In genomic region chr9:32572900-32573523, GRCh38 we compare ENCODE assay signal across 1 cellular context.
TF ChIP-seq lines count a peak whose summit lies in the region.

Gene NDUFB6 (minus strand): TSS chr9:32573159. CDS start chr9:32573060, 99 bp downstream.

TF ChIP-seq in H1, 55 proteins besides CTCF, POLR2A, EP300 and RAD21 (continued from another document):
- peak; percentile 82 for TF ChIP-seq CHD2 (IDR thresholded peaks at IDR 0.05; ENCODE audit: low read length)
- peak; percentile 55; the same call in 1 of the 2 replicates for TF ChIP-seq TEAD4 (IDR thresholded peaks at IDR 0.05; ENCODE audit: low read depth, low read length)
- TF ChIP-seq EZH2 (IDR thresholded peaks at IDR 0.05; ENCODE audit: low read depth, low read length, severe bottlenecking) = no peak
- peak; percentile 89 for TF ChIP-seq POLR2AphosphoS5 (IDR thresholded peaks at IDR 0.05; ENCODE audit: low read depth, low read length)
- no peak for TF ChIP-seq FOSL1 (IDR thresholded peaks at IDR 0.05; ENCODE audit: insufficient read depth, low read depth, low read length)
- peak; percentile 81 for TF ChIP-seq KDM5A (IDR thresholded peaks at IDR 0.05; ENCODE audit: low read length)
- no peak for TF ChIP-seq SIRT6 (IDR thresholded peaks at IDR 0.05; ENCODE audit: low read length)
- TF ChIP-seq JUND (IDR thresholded peaks at IDR 0.05; ENCODE audit: low read length) = no peak
- peak in 1 of 2 experiments; percentile 66; a peak in 1 of 4 replicates for TF ChIP-seq SIN3A (conservative IDR thresholded peaks at IDR 0.05 in 1 of 2, IDR thresholded peaks at IDR 0.05 in 1 of 2; ENCODE audit: low read depth in 1 of 2, low read length in 2 of 2)
- TF ChIP-seq KDM4A (IDR thresholded peaks at IDR 0.05; ENCODE audit: low read depth, low read length, severe bottlenecking) = peak; percentile 99
- peak; percentile 64 for TF ChIP-seq MAX (IDR thresholded peaks at IDR 0.05)
- peak; percentile 6; the same call in 1 of the 2 replicates for TF ChIP-seq YY1 (IDR thresholded peaks at IDR 0.05; ENCODE audit: low read depth, low read length)
- peak; percentile 83 for TF ChIP-seq SAP30 (IDR thresholded peaks at IDR 0.05; ENCODE audit: insufficient read depth, insufficient replicate concordance, low read length)
- no peak for TF ChIP-seq SP1 (IDR thresholded peaks at IDR 0.05; ENCODE audit: low read depth, low read length)
- TF ChIP-seq RBBP5 (IDR thresholded peaks at IDR 0.05; ENCODE audit: borderline replicate concordance, low read depth, low read length) = peak; percentile 87; the same call in 1 of the 2 replicates
- TF ChIP-seq CBX5 (IDR thresholded peaks at IDR 0.05; ENCODE audit: low read depth, low read length) = no peak
- peak in 1 of 2 experiments; percentile 74; a peak in 1 of 4 replicates for TF ChIP-seq HDAC2 (IDR thresholded peaks at IDR 0.05; ENCODE audit: borderline replicate concordance in 1 of 2, low read depth in 2 of 2, low read length in 2 of 2)
- peak; percentile 81 for TF ChIP-seq TBP (IDR thresholded peaks at IDR 0.05; ENCODE audit: low read depth, low read length)
- peak; percentile 73 for TF ChIP-seq SRF (IDR thresholded peaks at IDR 0.05; ENCODE audit: low read depth, low read length)
- no peak for TF ChIP-seq POU5F1 (IDR thresholded peaks at IDR 0.05; ENCODE audit: low read depth, low read length)
- TF ChIP-seq E2F6 (IDR thresholded peaks at IDR 0.05) = peak; percentile 51; the same call in 1 of the 2 replicates
- no peak for TF ChIP-seq NANOG (IDR thresholded peaks at IDR 0.05; ENCODE audit: insufficient read depth, low read depth, low read length, poor library complexity, severe bottlenecking)
- TF ChIP-seq ATF3 (IDR thresholded peaks at IDR 0.05; ENCODE audit: insufficient read depth, low read depth, low read length) = peak; percentile 83
- peak; percentile 64 for TF ChIP-seq BRCA1 (IDR thresholded peaks at IDR 0.05; ENCODE audit: low read depth, low read length)
- no peak for TF ChIP-seq CTBP2 (IDR thresholded peaks at IDR 0.05; ENCODE audit: borderline replicate concordance, insufficient read depth, insufficient read length, low read length)
- TF ChIP-seq HDAC6 (IDR thresholded peaks at IDR 0.05; ENCODE audit: low read depth, low read length) = no peak
